In genomic region chr7:120421151-120421651, GRCh38 we compare ENCODE assay signal across 13 cellular contexts.
DNase-seq lines count a peak whose midpoint lies in the region; ATAC-seq and TF ChIP-seq lines count a peak whose summit lies in the region.
"Had no signal": no experiment of that assay in that cellular context is flagged by ENCODE, and none has a peak within 500 bp of the region (broad histone marks: within the 10 kb centered on the region; RNA-seq: fewer than 3 reads in every experiment).

No MANE protein-coding gene starts in this region.

- WGBS in heart left ventricle, 4 donors: 81 to 91% (median 85%) methylated on average over 2 of the region's 2 CpGs

- H3K4me1 ChIP-seq in heart left ventricle: no peaks in the 10 kb centered on the region
- H3K4me1 ChIP-seq: HAP-1 had no signal

- 0 out of 2 replicates have a peak overlapping the region, but pooled peaks have one; percentile 30 for H3K4me3 ChIP-seq in GM08714 (ENCODE audit: low read length)
- H3K4me3 ChIP-seq in heart left ventricle: no peak overlapping the region
- H3K4me3 ChIP-seq: HAP-1 had no signal

- no peaks in the 10 kb centered on the region for H3K27me3 ChIP-seq in heart left ventricle

- H3K27ac ChIP-seq in heart left ventricle: no peak overlapping the region

- TF ChIP-seq CTCF in omental fat pad (IDR thresholded peaks at IDR 0.05): no peak
- TF ChIP-seq CTCF in heart left ventricle (IDR thresholded peaks at IDR 0.05): no peak

- TF ChIP-seq POLR2A in heart left ventricle (IDR thresholded peaks at IDR 0.05): no peak

- intact Hi-C loops in heart left ventricle (cut with DNase I): no loop called here

- peak; percentile 95 for ATAC-seq in HG02571 (IDR thresholded peaks at IDR 0.05; ENCODE audit: unreplicated experiment)
- peak; percentile 93 for ATAC-seq in HG03196 (IDR thresholded peaks at IDR 0.05; ENCODE audit: unreplicated experiment)
- ATAC-seq in omental fat pad (ENCODE audit: low FRiP score): no peak
- ATAC-seq in heart left ventricle: no peak

- DNase-seq in GM19238 (ENCODE audit: insufficient read length, low spot score) (peak; percentile 9), omental fat pad (ENCODE audit: low spot score) (no peak), epidermal melanocyte (ENCODE audit: insufficient read length, low spot score) (no peak), heart left ventricle (no peak)
- DNase-seq in activated naive CD4-positive, alpha-beta T cell treated with Interleukin-2 at 50 U/mL for 16 hours: no peak
- DNase-seq: activated CD4-positive, alpha-beta T cell treated with anti-CD3 and anti-CD28 coated beads for 48 hours; DMS53; foreskin fibroblast; NCI-H446 treated with DMSO at 0.1 percent for 48 hours had no signal

- H3K36me3 ChIP-seq in heart left ventricle: no peaks in the 10 kb centered on the region
- H3K36me3 ChIP-seq: HAP-1 had no signal

- no peaks in the 10 kb centered on the region for H3K9me3 ChIP-seq in heart left ventricle
- H3K9me3 ChIP-seq: HAP-1 had no signal

Comparison
In these comparisons a context has a peak if more than half of its experiments do, and no peak if none do; other contexts are left out.
1. ATAC-seq: peak in HG02571 (single experiment) and HG03196 (single experiment); none in omental fat pad (single experiment) and heart left ventricle (0 of 4).